Comparison of ENCODE assay signal across 11 cellular contexts in genomic region chr10:129332476-129332875, GRCh38.
DNase-seq lines count a peak whose midpoint lies in the region; ATAC-seq and TF ChIP-seq lines count a peak whose summit lies in the region.
"Had no signal": no experiment of that assay in that cellular context is flagged by ENCODE, and none has a peak within 500 bp of the region (broad histone marks: within the 10 kb centered on the region; RNA-seq: fewer than 3 reads in every experiment).

No MANE protein-coding gene starts in this region.

- H3K4me1 ChIP-seq in smooth muscle cell (ENCODE audit: low read depth), result no peaks in the 10 kb centered on the region
- H3K4me1 ChIP-seq in suprapubic skin, result no peaks in the 10 kb centered on the region

- intact Hi-C loops in activated CD4-positive, alpha-beta memory T cell treated with anti-CD3 and anti-CD28 coated beads for 36 hours (cut with micrococcal nuclease), result no loop called here

- POLR2A ChIA-PET in activated CD4-positive, alpha-beta memory T cell treated with anti-CD3 and anti-CD28 coated beads for 36 hours (lab: Charles Lee), result no interaction called here
- POLR2A ChIA-PET in activated CD4-positive, alpha-beta memory T cell treated with anti-CD3 and anti-CD28 coated beads, Interleukin-2, amount 10 ng/mL, durations not matched to agents 7 days and 5 days (lab: Charles Lee), result interaction anchor here (1.3 to 1.7 kb wide), 2 partner anchors 296 to 297 kb away, joined by 3 read pairs; no protein-coding TSS in a partner anchor

- 16% methylated on average over 6 of the region's 6 CpGs for WGBS in smooth muscle cell (ENCODE audit: low lambda C conversion rate)
- WGBS in suprapubic skin, result 42% methylated on average over 6 of the region's 6 CpGs

- no peaks in the 10 kb centered on the region for H4K20me1 ChIP-seq in smooth muscle cell (ENCODE audit: low read depth)

- H3F3A ChIP-seq in smooth muscle cell (ENCODE audit: low read depth), result no peaks in the 10 kb centered on the region

- no peaks in the 10 kb centered on the region for H3K36me3 Mint-ChIP-seq in activated CD4-positive, alpha-beta memory T cell treated with anti-CD3 and anti-CD28 coated beads for 36 hours
- no peaks in the 10 kb centered on the region for H3K36me3 Mint-ChIP-seq in activated CD4-positive, alpha-beta memory T cell treated with anti-CD3 and anti-CD28 coated beads, Interleukin-2, amount 10 ng/mL, durations not matched to agents 7 days and 5 days (ENCODE audit: low read depth)

- H3K4me2 ChIP-seq in smooth muscle cell, result no peak overlapping the region

- TF ChIP-seq EP300 in suprapubic skin (IDR thresholded peaks at IDR 0.05), result no peak

- no peaks in the 10 kb centered on the region for H3K9me3 Mint-ChIP-seq in activated CD4-positive, alpha-beta memory T cell treated with anti-CD3 and anti-CD28 coated beads for 36 hours
- H3K9me3 Mint-ChIP-seq in activated CD4-positive, alpha-beta memory T cell treated with anti-CD3 and anti-CD28 coated beads, Interleukin-2, amount 10 ng/mL, durations not matched to agents 7 days and 5 days, result no peaks in the 10 kb centered on the region

- H3K27ac Mint-ChIP-seq in activated CD4-positive, alpha-beta memory T cell treated with anti-CD3 and anti-CD28 coated beads for 36 hours, result no peak overlapping the region
- H3K27ac Mint-ChIP-seq in activated CD4-positive, alpha-beta memory T cell treated with anti-CD3 and anti-CD28 coated beads, Interleukin-2, amount 10 ng/mL, durations not matched to agents 7 days and 5 days, result no peak overlapping the region

- TF ChIP-seq POLR2A in NB4 (IDR thresholded peaks at IDR 0.05; ENCODE audit: extremely low read depth, insufficient read length) (no peak), suprapubic skin (IDR thresholded peaks at IDR 0.05) (no peak)

- H3K27ac ChIP-seq in smooth muscle cell (ENCODE audit: low read depth), result no peak overlapping the region
- no peak overlapping the region for H3K27ac ChIP-seq in suprapubic skin

- H3K4me3 Mint-ChIP-seq in activated CD4-positive, alpha-beta memory T cell treated with anti-CD3 and anti-CD28 coated beads for 36 hours, result no peak overlapping the region
- H3K4me3 Mint-ChIP-seq in activated CD4-positive, alpha-beta memory T cell treated with anti-CD3 and anti-CD28 coated beads, Interleukin-2, amount 10 ng/mL, durations not matched to agents 7 days and 5 days, result no peak overlapping the region

- H3K9me3 ChIP-seq in smooth muscle cell (replicated peaks; ENCODE audit: low read depth) (no peaks in the 10 kb centered on the region), suprapubic skin (no peaks in the 10 kb centered on the region)

- H3K79me2 ChIP-seq in smooth muscle cell (ENCODE audit: low read depth), result no peaks in the 10 kb centered on the region

- H3K27me3 Mint-ChIP-seq in activated CD4-positive, alpha-beta memory T cell treated with anti-CD3 and anti-CD28 coated beads for 36 hours, result peaks cover 4% of the 10 kb centered on the region
- H3K27me3 Mint-ChIP-seq in activated CD4-positive, alpha-beta memory T cell treated with anti-CD3 and anti-CD28 coated beads, Interleukin-2, amount 10 ng/mL, durations not matched to agents 7 days and 5 days, result no peaks in the 10 kb centered on the region

- CTCF ChIA-PET in activated CD4-positive, alpha-beta memory T cell treated with anti-CD3 and anti-CD28 coated beads for 36 hours (lab: Charles Lee), result interaction anchor here (0.6 to 2.4 kb wide), 8 partner anchors 11 to 305 kb away, joined by 3 to 21 read pairs (median 3); no protein-coding TSS in a partner anchor
- CTCF ChIA-PET in activated CD4-positive, alpha-beta memory T cell treated with anti-CD3 and anti-CD28 coated beads, Interleukin-2, amount 10 ng/mL, durations not matched to agents 7 days and 5 days (lab: Charles Lee), result interaction anchor here (1.0 to 3.1 kb wide), 2 partner anchors 298 to 301 kb away, joined by 5 to 15 read pairs; no protein-coding TSS in a partner anchor

- no peak overlapping the region for H3K9ac ChIP-seq in smooth muscle cell (ENCODE audit: low read depth)

- H2AFZ ChIP-seq in smooth muscle cell (ENCODE audit: low read depth), result no peak overlapping the region

- no peak for ATAC-seq in GM19455 (IDR thresholded peaks at IDR 0.05; ENCODE audit: unreplicated experiment)
- no peak for ATAC-seq in HG03039 (IDR thresholded peaks at IDR 0.05; ENCODE audit: unreplicated experiment)

- TF ChIP-seq CTCF in NB4 (IDR thresholded peaks at IDR 0.05; ENCODE audit: low read depth, low read length) (peak; percentile 88), epithelial cell of proximal tubule (conservative IDR thresholded peaks at IDR 0.05; ENCODE audit: low read depth, low read length) (peak; percentile 84), smooth muscle cell (IDR thresholded peaks at IDR 0.05; ENCODE audit: borderline replicate concordance, insufficient read depth, poor library complexity, severe bottlenecking) (peak; percentile 57), suprapubic skin (IDR thresholded peaks at IDR 0.05) (no peak)

- H3K4me3 ChIP-seq in NB4 (ENCODE audit: low read depth, low read length) (no peak overlapping the region), epithelial cell of proximal tubule (ENCODE audit: low read depth, low read length) (no peak overlapping the region), smooth muscle cell (no peak overlapping the region), suprapubic skin (no peak overlapping the region)

- DNase-seq in activated CD4-positive, alpha-beta memory T cell treated with anti-CD3 and anti-CD28 coated beads for 36 hours, result peak; percentile 22
- DNase-seq in activated CD4-positive, alpha-beta memory T cell treated with anti-CD3 and anti-CD28 coated beads, Interleukin-2, amount 10 ng/mL, durations not matched to agents 7 days and 5 days, result no peak
- peak; percentile 66 for DNase-seq in NB4 (ENCODE audit: low read depth)
- DNase-seq in epithelial cell of proximal tubule (ENCODE audit: low read depth), result no peak
- DNase-seq in smooth muscle cell (lab: John Stamatoyannopoulos, UW; ENCODE audit: unreplicated experiment), result no peak
- no peak for DNase-seq in suprapubic skin (ENCODE audit: low spot score in 2 of 2)
- DNase-seq: NCI-H2227 treated with DMSO at 0.1 percent for 48 hours; occipital lobe; stimulated activated naive CD4-positive, alpha-beta T cell treated with Interleukin-2 at 50 U/mL for 16 hours had no signal

- H3K27me3 ChIP-seq in smooth muscle cell (ENCODE audit: low read depth), result no peaks in the 10 kb centered on the region
- H3K27me3 ChIP-seq in suprapubic skin, result no peaks in the 10 kb centered on the region

- no peaks in the 10 kb centered on the region for H3K36me3 ChIP-seq in smooth muscle cell (ENCODE audit: low read depth)
- H3K36me3 ChIP-seq in suprapubic skin, result no peaks in the 10 kb centered on the region

- no peaks in the 10 kb centered on the region for H3K4me1 Mint-ChIP-seq in activated CD4-positive, alpha-beta memory T cell treated with anti-CD3 and anti-CD28 coated beads for 36 hours (ENCODE audit: low read depth)
- H3K4me1 Mint-ChIP-seq in activated CD4-positive, alpha-beta memory T cell treated with anti-CD3 and anti-CD28 coated beads, Interleukin-2, amount 10 ng/mL, durations not matched to agents 7 days and 5 days, result no peaks in the 10 kb centered on the region

Comparison
In these comparisons a context has a peak if more than half of its experiments do, and no peak if none do; other contexts are left out.
1. DNase-seq: peak in activated CD4-positive, alpha-beta memory T cell treated with anti-CD3 and anti-CD28 coated beads for 36 hours (single experiment) and NB4 (single experiment); none in activated CD4-positive, alpha-beta memory T cell treated with anti-CD3 and anti-CD28 coated beads, Interleukin-2, amount 10 ng/mL, durations not matched to agents 7 days and 5 days (single experiment), epithelial cell of proximal tubule (single experiment), smooth muscle cell (single experiment) and suprapubic skin (0 of 2).
2. CTCF ChIP-seq: peak in NB4 (single experiment), epithelial cell of proximal tubule (single experiment) and smooth muscle cell (single experiment); none in suprapubic skin (0 of 2).